11 cellular contexts compared by ENCODE assay signal in genomic region chr1:173507205-173507846, GRCh38. TPM values are rescaled to one million over a fixed set of nuclear protein-coding genes. Genes with fewer than 3 reads are reported as not detected.
DNase-seq lines count a peak whose midpoint lies in the region; ATAC-seq, FAIRE-seq and TF ChIP-seq lines count a peak whose summit lies in the region.
"Had no signal": no experiment of that assay in that cellular context is flagged by ENCODE, and none has a peak within 500 bp of the region (broad histone marks: within the 10 kb centered on the region; RNA-seq: fewer than 3 reads in every experiment).

No MANE protein-coding gene starts in this region.

- ATAC-seq in GM18502 (IDR thresholded peaks at IDR 0.05; ENCODE audit: poor library complexity, unreplicated experiment) = no peak

- 85 to 92% (median 90%) methylated on average over 3 of the region's 3 CpGs for WGBS in small intestine, 3 donors

- POLR2A ChIA-PET in PC-9 (lab: Charles Lee; ENCODE audit: unreplicated experiment) = interaction anchor here (0.6 to 1.0 kb wide), 7 partner anchors 9 to 214 kb away, joined by 3 to 12 read pairs (median 3); partner anchors contain the start of gene KLHL20

- H3K27ac ChIP-seq in PC-9 (peak overlapping the region; percentile 84), rectal smooth muscle tissue (ENCODE audit: low read depth, low read length) (peak overlapping the region; percentile 7), small intestine (ENCODE audit: low read depth in 1 of 2, low read length in 1 of 2) (no peak overlapping the region)
- H3K27ac ChIP-seq: left ventricle myocardium inferior, SK-N-MC had no signal

- peak; percentile 50 for DNase-seq in GM03348 (ENCODE audit: low spot score)
- peak; percentile 49 to 92 for DNase-seq in PC-9
- DNase-seq in fibroblast of pulmonary artery (ENCODE audit: low read depth) = peak; percentile 35
- DNase-seq in NCI-H345 (lab: John Stamatoyannopoulos, UW) = no peak
- DNase-seq in small intestine = no peak
- DNase-seq in NCI-H2107 (lab: John Stamatoyannopoulos, UW) = no peak
- DNase-seq: activated naive CD4-positive, alpha-beta T cell treated with Interleukin-2 at 50 U/mL for 16 hours; left ventricle myocardium inferior had no signal

- H3K9ac ChIP-seq in rectal smooth muscle tissue (ENCODE audit: low read length) = no peak overlapping the region

- H4K20me1 ChIP-seq in PC-9 (ENCODE audit: insufficient read depth) = no peaks in the 10 kb centered on the region

- H3K4me2 ChIP-seq in PC-9 = peak overlapping the region; percentile 75

- no peak overlapping the region for H2AFZ ChIP-seq in PC-9

- peak overlapping the region; percentile 25; the same call in 1 of the 2 replicates for H3K4me3 ChIP-seq in PC-9
- H3K4me3 ChIP-seq in fibroblast of pulmonary artery (replicated peaks; ENCODE audit: low read depth, low read length) = no peak overlapping the region
- no peak overlapping the region for H3K4me3 ChIP-seq in rectal smooth muscle tissue (ENCODE audit: low read length)
- no peak overlapping the region for H3K4me3 ChIP-seq in small intestine (ENCODE audit: low read depth in 1 of 2, low read length in 2 of 2)
- H3K4me3 ChIP-seq: left ventricle myocardium inferior, SK-N-MC had no signal

- H3F3A ChIP-seq in PC-9 (ENCODE audit: insufficient read depth, low read depth) = peaks cover 23% of the 10 kb centered on the region

- no peaks in the 10 kb centered on the region for H3K9me2 ChIP-seq in PC-9 (ENCODE audit: insufficient read depth)

- no TSS peak for BruUV-seq in PC-9 (replicated peaks; lab: Mats Ljungman, UMichigan)

- H3K79me2 ChIP-seq in PC-9 (ENCODE audit: low read depth) = no peaks in the 10 kb centered on the region

- no peak for TF ChIP-seq CTCF in PC-9 (conservative IDR thresholded peaks at IDR 0.05)
- TF ChIP-seq CTCF in fibroblast of pulmonary artery (IDR thresholded peaks at IDR 0.05; ENCODE audit: low read length, missing control alignments) = no peak

- H3K9me3 ChIP-seq in PC-9 (ENCODE audit: insufficient read depth, low read depth) (no peaks in the 10 kb centered on the region), small intestine (ENCODE audit: control insufficient read depth, low read depth) (no peaks in the 10 kb centered on the region)
- H3K9me3 ChIP-seq: left ventricle myocardium inferior had no signal

- peaks cover 38% of the 10 kb centered on the region for H3K4me1 ChIP-seq in PC-9 (replicated peaks; ENCODE audit: insufficient read depth)
- H3K4me1 ChIP-seq in rectal smooth muscle tissue (ENCODE audit: control insufficient read depth, insufficient read depth, low read length) = peaks cover 4% of the 10 kb centered on the region
- no peaks in the 10 kb centered on the region for H3K4me1 ChIP-seq in small intestine (ENCODE audit: control insufficient read depth in 2 of 2, insufficient read depth in 1 of 2, low read depth in 1 of 2, low read length in 1 of 2)
- H3K4me1 ChIP-seq: left ventricle myocardium inferior had no signal

- CTCF ChIA-PET in PC-9 (lab: Charles Lee) = interaction anchor here (0.6 to 0.7 kb wide), 2 partner anchors 59 to 78 kb away, joined by 3 read pairs; no protein-coding TSS in a partner anchor

- no peaks in the 10 kb centered on the region for H3K36me3 ChIP-seq in PC-9 (ENCODE audit: low read depth)
- no peaks in the 10 kb centered on the region for H3K36me3 ChIP-seq in rectal smooth muscle tissue (ENCODE audit: control insufficient read depth, insufficient read depth, low read length)
- no peaks in the 10 kb centered on the region for H3K36me3 ChIP-seq in small intestine (ENCODE audit: control insufficient read depth in 2 of 2, insufficient read depth in 2 of 2, low read length in 2 of 2)
- H3K36me3 ChIP-seq: left ventricle myocardium inferior had no signal

- H3K27me3 ChIP-seq in PC-9 (ENCODE audit: insufficient read depth, low read depth) (no peaks in the 10 kb centered on the region), rectal smooth muscle tissue (ENCODE audit: control insufficient read depth, insufficient read depth, low read length) (no peaks in the 10 kb centered on the region), small intestine (ENCODE audit: control insufficient read depth in 2 of 2, insufficient read depth in 2 of 2, low read length in 2 of 2) (peaks cover 0 to 2% of the 10 kb centered on the region in 2 donors)

- FAIRE-seq in small intestine (lab: Jason Lieb, UNC) = no peak

- intact Hi-C loops in PC-9 (cut with micrococcal nuclease; ENCODE audit: unreplicated experiment) = loop anchor here (10.0 kb wide), 1 partner anchor 207 kb away; the partner anchor contains the start of gene KLHL20

RNA-seq across cellular contexts. Expression of gene PRDX6, which starts 30.2 kb away (rescaled TPM):
- 376 and 421 TPM in 2 replicates for total RNA-seq in PC-9 (2021)
- polyA plus RNA-seq in small intestine = 100 to 1,000 TPM; 125 to 233 (median 190) TPM

Comparison
In these comparisons a context has a peak if more than half of its experiments do, and no peak if none do; other contexts are left out.
1. DNase-seq: peak in GM03348 (single experiment), PC-9 (2 of 2) and fibroblast of pulmonary artery (single experiment); none in NCI-H345 (single experiment), small intestine (single experiment) and NCI-H2107 (single experiment).
2. H3K27ac ChIP-seq: peak in PC-9 (single experiment) and rectal smooth muscle tissue (single experiment); none in small intestine (0 of 2).